In genomic region chr2:78260861-78261260, GRCh38 we compare ENCODE assay signal across 1 cellular context.
A peak's percentile ranks its signal among the peaks of the same experiment; 100 is the strongest.
TF ChIP-seq lines count a peak whose summit lies in the region.

No MANE protein-coding gene starts in this region.

TF ChIP-seq in HepG2, 621 proteins besides CTCF, POLR2A, EP300 and RAD21 (continued from another document and continues in another):
- no peak for TF ChIP-seq TFDP2 (CRISPR knock-in tag; IDR thresholded peaks at IDR 0.05)
- peak; percentile 99 for TF ChIP-seq FOXP4 (CRISPR knock-in tag; IDR thresholded peaks at IDR 0.05)
- no peak for TF ChIP-seq HNRNPUL1 (IDR thresholded peaks at IDR 0.05; ENCODE audit: low read depth, low read length)
- TF ChIP-seq ZBTB3 (CRISPR knock-in tag; IDR thresholded peaks at IDR 0.05; ENCODE audit: borderline replicate concordance, low read depth), result no peak
- TF ChIP-seq ZNF784 (CRISPR knock-in tag; IDR thresholded peaks at IDR 0.05; ENCODE audit: borderline replicate concordance), result peak; percentile 31; the same call in 1 of the 2 replicates
- peak; percentile 79 for TF ChIP-seq ELF3 (CRISPR knock-in tag; IDR thresholded peaks at IDR 0.05)
- no peak for TF ChIP-seq POLR2AphosphoS2 (IDR thresholded peaks at IDR 0.05; ENCODE audit: low read depth, low read length)
- no peak for TF ChIP-seq ZNF850 (CRISPR knock-in tag; conservative IDR thresholded peaks at IDR 0.05)
- peak; percentile 88; the same call in 1 of the 2 replicates for TF ChIP-seq GATA4 (IDR thresholded peaks at IDR 0.05; ENCODE audit: borderline replicate concordance, low read depth)
- no peak for TF ChIP-seq ZNF800 (CRISPR knock-in tag; IDR thresholded peaks at IDR 0.05)
- no peak for TF ChIP-seq HNRNPL (IDR thresholded peaks at IDR 0.05; ENCODE audit: low read depth, low read length)
- no peak for TF ChIP-seq ZNF776 (CRISPR knock-in tag; IDR thresholded peaks at IDR 0.05)
- TF ChIP-seq PREB (CRISPR knock-in tag; IDR thresholded peaks at IDR 0.05), result no peak
- TF ChIP-seq GTF3A (CRISPR knock-in tag; conservative IDR thresholded peaks at IDR 0.05), result no peak
- TF ChIP-seq ZNF792 (CRISPR knock-in tag; IDR thresholded peaks at IDR 0.05), result peak; percentile 75; the same call in 1 of the 2 replicates
- no peak for TF ChIP-seq FLYWCH1 (CRISPR knock-in tag; IDR thresholded peaks at IDR 0.05)
- TF ChIP-seq ZNF33A (CRISPR knock-in tag; IDR thresholded peaks at IDR 0.05; ENCODE audit: borderline replicate concordance), result no peak
- no peak for TF ChIP-seq HIVEP1 (CRISPR knock-in tag; IDR thresholded peaks at IDR 0.05)
- TF ChIP-seq MAFK (conservative IDR thresholded peaks at IDR 0.05 in 1 of 2, IDR thresholded peaks at IDR 0.05 in 1 of 2; ENCODE audit: low read length in 2 of 2), result no peak
- peak; percentile 64; the same call in 1 of the 2 replicates for TF ChIP-seq TARDBP (CRISPR knock-in tag; IDR thresholded peaks at IDR 0.05)
- TF ChIP-seq RNF2 (conservative IDR thresholded peaks at IDR 0.05; ENCODE audit: low read depth), result no peak
- peak; percentile 93 for TF ChIP-seq ZNF503 (CRISPR knock-in tag; IDR thresholded peaks at IDR 0.05)
- peak; percentile 54; the same call in 1 of the 2 replicates for TF ChIP-seq DRAP1 (CRISPR knock-in tag; IDR thresholded peaks at IDR 0.05)
- no peak for TF ChIP-seq ZMAT5 (CRISPR knock-in tag; IDR thresholded peaks at IDR 0.05; ENCODE audit: borderline replicate concordance, low read depth)
- peak; percentile 74; the same call in 1 of the 2 replicates for TF ChIP-seq GFI1 (CRISPR knock-in tag; IDR thresholded peaks at IDR 0.05; ENCODE audit: borderline replicate concordance)
- peak; percentile 70 for TF ChIP-seq FOSL2 (CRISPR knock-in tag; IDR thresholded peaks at IDR 0.05)
- TF ChIP-seq GMEB2 (CRISPR knock-in tag; IDR thresholded peaks at IDR 0.05; ENCODE audit: low read depth), result no peak
- TF ChIP-seq ZNF878 (CRISPR knock-in tag; IDR thresholded peaks at IDR 0.05), result peak; percentile 94; the same call in 1 of the 2 replicates
- peak; percentile 85; the same call in 1 of the 2 replicates for TF ChIP-seq NFIC (IDR thresholded peaks at IDR 0.05; ENCODE audit: low read length)
- no peak for TF ChIP-seq PHF20 (CRISPR knock-in tag; IDR thresholded peaks at IDR 0.05)
- peak; percentile 24; the same call in 1 of the 2 replicates for TF ChIP-seq ZNF574 (CRISPR knock-in tag; IDR thresholded peaks at IDR 0.05)
- peak; percentile 85 for TF ChIP-seq RARA (CRISPR knock-in tag; IDR thresholded peaks at IDR 0.05)
- TF ChIP-seq ZNF883 (CRISPR knock-in tag; IDR thresholded peaks at IDR 0.05; ENCODE audit: not compliant biosample characterization), result no peak
- TF ChIP-seq PCBP2 (optimal IDR thresholded peaks at IDR 0.05; ENCODE audit: low read depth, low read length, poor library complexity, severe bottlenecking), result no peak
- TF ChIP-seq FOXK2 (IDR thresholded peaks at IDR 0.05), result peak; percentile 63
- peak; percentile 90; the same call in 1 of the 2 replicates for TF ChIP-seq FOXK1 (CRISPR knock-in tag; IDR thresholded peaks at IDR 0.05; ENCODE audit: borderline replicate concordance, low read depth)
